24 cellular contexts compared by ENCODE assay signal in the genomic region with DNA sequence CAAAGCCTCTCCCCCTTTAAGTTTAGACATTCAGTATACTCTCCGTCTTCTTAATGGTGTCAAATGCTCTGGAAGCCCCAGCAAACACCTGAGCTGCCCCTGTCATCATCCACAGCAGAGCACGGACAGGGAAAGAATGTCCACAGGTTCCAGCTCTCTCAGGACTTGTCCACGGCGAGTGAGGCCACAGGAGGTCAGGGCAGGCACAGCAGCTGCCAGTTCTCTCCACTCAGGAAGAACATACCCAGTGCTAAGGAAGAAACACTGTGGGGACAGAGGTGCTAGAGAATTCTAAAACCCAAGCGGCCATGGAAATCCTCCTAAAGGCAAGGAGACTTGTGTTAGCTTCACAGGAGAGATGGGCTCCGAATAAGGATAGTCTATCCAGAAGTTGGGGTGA.
"Had no signal": no experiment of that assay in that cellular context is flagged by ENCODE, and none has a peak within 500 bp of the region (broad histone marks: within the 10 kb centered on the region; RNA-seq: fewer than 3 reads in every experiment).

No MANE protein-coding gene starts in this region.

- H3K79me2 ChIP-seq: parathyroid adenoma had no signal

- ATAC-seq: activated CD8-positive, alpha-beta T cell treated with anti-CD3 and anti-CD28 coated beads for 36 hours; activated naive CD8-positive, alpha-beta T cell treated with anti-CD3 and anti-CD28 coated beads, Interleukin-2, amount 50 U/mL, for 24 hours; body of pancreas; stimulated activated naive B cell treated with anti-CD40 and anti-IgM and Interleukin-4, amounts not matched to agents 10 μg/mL and 1 μg/mL and 100 μg/mL, for 72 hours had no signal

- H2AFZ ChIP-seq: parathyroid adenoma had no signal

- H3K27ac ChIP-seq: body of pancreas, cardiac muscle cell, parathyroid adenoma, sigmoid colon, transverse colon, WERI-Rb-1 had no signal

- H3K4me1 ChIP-seq: body of pancreas, parathyroid adenoma had no signal

- H3K9me3 ChIP-seq: body of pancreas, sigmoid colon, transverse colon, uterus had no signal

- H3K4me3 ChIP-seq: body of pancreas, cardiac muscle cell, sigmoid colon, smooth muscle cell, transverse colon, uterus had no signal

- H3K9ac ChIP-seq: parathyroid adenoma had no signal

- H3K4me2 ChIP-seq: smooth muscle cell had no signal

- H3K36me3 ChIP-seq: cardiac muscle cell, sigmoid colon, transverse colon, uterus, WERI-Rb-1 had no signal

- DNase-seq: activated CD4-positive, alpha-beta T cell treated with anti-CD3 and anti-CD28 coated beads, Interleukin-2, amount 10 ng/mL, durations not matched to agents 7 days and 5 days; activated CD4-positive, CD25-positive, alpha-beta regulatory T cell treated with anti-CD3 and anti-CD28 coated beads, Interleukin-2, amount 50 U/mL, for 72 hours; activated CD8-positive, alpha-beta T cell treated with anti-CD3 and anti-CD28 coated beads for 36 hours; activated gamma-delta T cell; activated naive CD4-positive, alpha-beta T cell treated with anti-CD3 and anti-CD28 coated beads, Interleukin-2, amount 50 U/mL, for 16 hours; activated naive CD8-positive, alpha-beta T cell treated with anti-CD3 and anti-CD28 coated beads, Interleukin-2, amount 50 U/mL, for 24 hours; anterior cingulate cortex; body of pancreas; cortex of kidney; effector CD8-positive, alpha-beta T cell; erythroblast; foreskin fibroblast; hippocampal formation; nucleus accumbens; sigmoid colon; stimulated activated CD4-positive, alpha-beta T cell treated with anti-CD3 and anti-CD28 coated beads, Interleukin-15, amount 100 ng/mL, for 24 hours; stimulated activated CD8-positive, alpha-beta memory T cell treated with anti-CD3 and anti-CD28 coated beads, Interleukin-4, amount 100 ng/mL, for 48 hours; stimulated activated naive B cell treated with anti-CD40 and anti-IgM and Interleukin-4, amounts not matched to agents 10 μg/mL and 1 μg/mL and 100 μg/mL, for 72 hours; transverse colon; uterus; WERI-Rb-1 had no signal

- H3K27me3 ChIP-seq: body of pancreas, cardiac muscle cell, sigmoid colon, transverse colon, uterus had no signal
